10 cellular contexts compared by ENCODE assay signal in genomic region chr2:215055891-215056290, GRCh38.
"Had no signal": no experiment of that assay in that cellular context is flagged by ENCODE, and none has a peak within 500 bp of the region (broad histone marks: within the 10 kb centered on the region; RNA-seq: fewer than 3 reads in every experiment).

No MANE protein-coding gene starts in this region.

- ATAC-seq: HepG2, K562 had no signal

- H3K9ac ChIP-seq: GM23248 had no signal

- H3K4me3 ChIP-seq: GM23248, K562 had no signal

- FAIRE-seq: H1, H54, HepG2, K562 had no signal

- DNase-seq: GM23248, H9, HCEC 1CT, HFFc6, KG1 had no signal

- H3K27ac ChIP-seq: GM23248, HL-60 had no signal
